6 cellular contexts compared by ENCODE assay signal in genomic region chr12:18632848-18633247, GRCh38.
"Had no signal": no experiment of that assay in that cellular context is flagged by ENCODE, and none has a peak within 500 bp of the region (broad histone marks: within the 10 kb centered on the region; RNA-seq: fewer than 3 reads in every experiment).

No MANE protein-coding gene starts in this region.

- DNase-seq: H9, HCEC 1CT had no signal

- ATAC-seq: GM23338 had no signal

- H3K4me2 ChIP-seq: GM23338 had no signal

- H2AFZ ChIP-seq: GM23338 had no signal

- FAIRE-seq: H1, H54, HTR-8/SVneo had no signal

- H3K4me3 ChIP-seq: GM23338 had no signal
